Comparison of ENCODE assay signal across 24 cellular contexts in the genomic region with DNA sequence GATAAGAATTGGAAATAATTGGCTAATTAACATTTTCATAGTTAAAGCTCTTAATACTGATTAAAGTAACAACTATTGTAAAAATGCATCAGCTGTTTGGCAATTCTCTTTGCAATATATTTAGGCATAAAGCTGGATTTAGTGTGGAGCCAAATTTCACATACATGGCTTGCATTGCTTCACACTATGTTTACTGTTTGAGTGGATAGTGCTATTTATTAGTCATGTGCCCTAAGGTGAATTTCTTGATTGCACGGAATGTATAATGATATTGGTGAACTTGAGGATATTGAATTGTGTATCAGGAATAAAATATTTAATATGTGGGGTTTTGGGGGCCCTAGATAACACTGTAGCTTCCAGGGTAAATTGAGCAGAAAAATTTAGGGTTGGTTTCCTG.
DNase-seq lines count a peak whose midpoint lies in the region; ATAC-seq and TF ChIP-seq lines count a peak whose summit lies in the region.
"Had no signal": no experiment of that assay in that cellular context is flagged by ENCODE, and none has a peak within 500 bp of the region (broad histone marks: within the 10 kb centered on the region; RNA-seq: fewer than 3 reads in every experiment).

No MANE protein-coding gene starts in this region.

- H3K36me3 ChIP-seq in RWPE2 (ENCODE audit: low read depth) = no peaks in the 10 kb centered on the region
- H3K36me3 ChIP-seq: SJSA1 had no signal

- CTCF ChIA-PET in activated CD4-positive, alpha-beta T cell treated with anti-CD3 and anti-CD28 coated beads, Interleukin-2, amount 10 ng/mL, durations not matched to agents 7 days and 5 days (lab: Charles Lee) = no interaction called here

- DNase-seq in RWPE2 (ENCODE audit: low spot score) = no peak
- peak; percentile 88 for DNase-seq in epithelial cell of esophagus (ENCODE audit: low read depth)
- peak; percentile 22 for DNase-seq in fibroblast of villous mesenchyme (ENCODE audit: low read depth)
- peak; percentile 10 for DNase-seq in renal cortical epithelial cell (ENCODE audit: low read depth)
- no peak for DNase-seq in germinal center (ENCODE audit: low spot score)
- DNase-seq in activated CD4-positive, alpha-beta T cell treated with anti-CD3 and anti-CD28 coated beads, Interleukin-2, amount 10 ng/mL, durations not matched to agents 7 days and 5 days = no peak
- DNase-seq: CD8-positive, alpha-beta T cell; GDM1; Karpas-422; NCI-H1092 treated with DMSO at 0.1 percent for 48 hours; NCI-H1436; NCI-H187; NCI-H2081 treated with DMSO at 0.1 percent for 48 hours; NCI-H2171; NCI-H524 treated with DMSO at 0.1 percent for 48 hours; NCI-H774; Right ventricle myocardium superior had no signal

- POLR2A ChIA-PET in activated CD4-positive, alpha-beta T cell treated with anti-CD3 and anti-CD28 coated beads, Interleukin-2, amount 10 ng/mL, durations not matched to agents 7 days and 5 days (lab: Charles Lee) = no interaction called here

- H3K27ac ChIP-seq in RWPE2 (ENCODE audit: poor library complexity, severe bottlenecking) = no peak overlapping the region
- H3K27ac ChIP-seq: C4-2B, SJSA1 had no signal

- H3K36me3 Mint-ChIP-seq in activated CD4-positive, alpha-beta T cell treated with anti-CD3 and anti-CD28 coated beads, Interleukin-2, amount 10 ng/mL, durations not matched to agents 7 days and 5 days (ENCODE audit: low read depth) = no peaks in the 10 kb centered on the region
- H3K36me3 Mint-ChIP-seq: CD8-positive, alpha-beta T cell had no signal

- peak; percentile 58; the same call in 2 of the 3 replicates for ATAC-seq in RWPE2 (ENCODE audit: low read depth)
- ATAC-seq in HG02840 (IDR thresholded peaks at IDR 0.05; ENCODE audit: low FRiP score, unreplicated experiment) = no peak
- ATAC-seq: CD8-positive, alpha-beta T cell; GM12878; HCT116; HepG2 had no signal

- H3K9me3 Mint-ChIP-seq in activated CD4-positive, alpha-beta T cell treated with anti-CD3 and anti-CD28 coated beads, Interleukin-2, amount 10 ng/mL, durations not matched to agents 7 days and 5 days = no peaks in the 10 kb centered on the region

- H3K4me3 Mint-ChIP-seq in activated CD4-positive, alpha-beta T cell treated with anti-CD3 and anti-CD28 coated beads, Interleukin-2, amount 10 ng/mL, durations not matched to agents 7 days and 5 days = no peak overlapping the region
- H3K4me3 Mint-ChIP-seq: B cell; CD8-positive, alpha-beta T cell had no signal

- no peak overlapping the region for H3K4me3 ChIP-seq in RWPE2 (ENCODE audit: severe bottlenecking)
- H3K4me3 ChIP-seq in epithelial cell of esophagus (ENCODE audit: low read length) = no peak overlapping the region
- no peak overlapping the region for H3K4me3 ChIP-seq in fibroblast of villous mesenchyme (ENCODE audit: low read depth, low read length)
- H3K4me3 ChIP-seq: GM12878, SJSA1 had no signal

- peaks cover 21% of the 10 kb centered on the region for H3K4me1 ChIP-seq in RWPE2 (ENCODE audit: insufficient read depth, poor library complexity, severe bottlenecking)
- H3K4me1 ChIP-seq: SJSA1 had no signal

- H3K27ac Mint-ChIP-seq in activated CD4-positive, alpha-beta T cell treated with anti-CD3 and anti-CD28 coated beads, Interleukin-2, amount 10 ng/mL, durations not matched to agents 7 days and 5 days = no peak overlapping the region
- H3K27ac Mint-ChIP-seq: B cell; CD8-positive, alpha-beta T cell had no signal

- no peaks in the 10 kb centered on the region for H3K27me3 ChIP-seq in RWPE2 (ENCODE audit: insufficient read depth, poor library complexity, severe bottlenecking)
- H3K27me3 ChIP-seq: SJSA1 had no signal

- H3K4me1 Mint-ChIP-seq in activated CD4-positive, alpha-beta T cell treated with anti-CD3 and anti-CD28 coated beads, Interleukin-2, amount 10 ng/mL, durations not matched to agents 7 days and 5 days = no peaks in the 10 kb centered on the region
- H3K4me1 Mint-ChIP-seq: B cell had no signal

- no peaks in the 10 kb centered on the region for H3K27me3 Mint-ChIP-seq in activated CD4-positive, alpha-beta T cell treated with anti-CD3 and anti-CD28 coated beads, Interleukin-2, amount 10 ng/mL, durations not matched to agents 7 days and 5 days
- H3K27me3 Mint-ChIP-seq: B cell had no signal

- no peaks in the 10 kb centered on the region for H3K9me3 ChIP-seq in RWPE2 (ENCODE audit: severe bottlenecking)
- H3K9me3 ChIP-seq: SJSA1 had no signal

- no peak for TF ChIP-seq CTCF in RWPE2 (IDR thresholded peaks at IDR 0.05; ENCODE audit: poor library complexity, severe bottlenecking)
- no peak for TF ChIP-seq CTCF in epithelial cell of esophagus (IDR thresholded peaks at IDR 0.05; ENCODE audit: insufficient read depth, low read depth, low read length, missing control alignments)
- no peak for TF ChIP-seq CTCF in fibroblast of villous mesenchyme (IDR thresholded peaks at IDR 0.05; ENCODE audit: insufficient read depth, low read depth, low read length)

Comparison
In these comparisons a context has a peak if more than half of its experiments do, and no peak if none do; other contexts are left out.
1. DNase-seq: peak in epithelial cell of esophagus (single experiment), fibroblast of villous mesenchyme (single experiment) and renal cortical epithelial cell (single experiment); none in RWPE2 (single experiment), germinal center (single experiment) and activated CD4-positive, alpha-beta T cell treated with anti-CD3 and anti-CD28 coated beads, Interleukin-2, amount 10 ng/mL, durations not matched to agents 7 days and 5 days (single experiment).